32 cellular contexts compared by ENCODE assay signal in genomic region chrX:20080277-20080676, GRCh38. TPM values are rescaled to one million over a fixed set of nuclear protein-coding genes. Genes with fewer than 3 reads are reported as not detected.
"Had no signal": no experiment of that assay in that cellular context is flagged by ENCODE, and none has a peak within 500 bp of the region (broad histone marks: within the 10 kb centered on the region; RNA-seq: fewer than 3 reads in every experiment).

No MANE protein-coding gene starts in this region.

- H3K4me3 ChIP-seq: ovary, psoas muscle, right lobe of liver, sigmoid colon, suprapubic skin, testis, tibial artery, transverse colon, upper lobe of right lung, uterus had no signal

- H3K36me3 ChIP-seq: neutrophil, ovary, right lobe of liver, sigmoid colon, suprapubic skin, tibial artery, transverse colon, upper lobe of right lung, uterus had no signal

- H3K27me3 Mint-ChIP-seq: naive thymus-derived CD8-positive, alpha-beta T cell; natural killer cell treated with Interleukin-12 subunit alpha and Interleukin-12 subunit beta and Interleukin-15 and Interleukin-18, amount 100 ng/mL, for 72 hours; progenitor cell of endocrine pancreas; stimulated activated memory B cell treated with anti-CD40 and anti-IgM and Interleukin-4, amounts not matched to agents 10 μg/mL and 1 μg/mL and 100 μg/mL, for 72 hours; stimulated activated naive CD8-positive, alpha-beta T cell treated with anti-CD3 and anti-CD28 coated beads, Interleukin-15, amount 100 ng/mL, for 72 hours; type B pancreatic cell had no signal

- H3K9me3 ChIP-seq: neutrophil, ovary, psoas muscle, right lobe of liver, sigmoid colon, suprapubic skin, testis, tibial artery, transverse colon, upper lobe of right lung, uterus had no signal

- H3K36me3 Mint-ChIP-seq: naive thymus-derived CD8-positive, alpha-beta T cell; natural killer cell treated with Interleukin-12 subunit alpha and Interleukin-12 subunit beta and Interleukin-15 and Interleukin-18, amount 100 ng/mL, for 72 hours; stimulated activated memory B cell treated with anti-CD40 and anti-IgM and Interleukin-4, amounts not matched to agents 10 μg/mL and 1 μg/mL and 100 μg/mL, for 72 hours; type B pancreatic cell had no signal

- H2AFZ ChIP-seq: parathyroid adenoma had no signal

- H3K27ac Mint-ChIP-seq: natural killer cell treated with Interleukin-12 subunit alpha and Interleukin-12 subunit beta and Interleukin-15 and Interleukin-18, amount 100 ng/mL, for 72 hours; nephron progenitor cell; progenitor cell of endocrine pancreas; stimulated activated memory B cell treated with anti-CD40 and anti-IgM and Interleukin-4, amounts not matched to agents 10 μg/mL and 1 μg/mL and 100 μg/mL, for 72 hours; stimulated activated naive CD8-positive, alpha-beta T cell treated with anti-CD3 and anti-CD28 coated beads, Interleukin-15, amount 100 ng/mL, for 72 hours; type B pancreatic cell had no signal

- H3K4me1 ChIP-seq: parathyroid adenoma, psoas muscle, right lobe of liver, sigmoid colon, suprapubic skin, testis, tibial artery, transverse colon, upper lobe of right lung, uterus had no signal

- H3K4me3 Mint-ChIP-seq: naive thymus-derived CD8-positive, alpha-beta T cell; natural killer cell treated with Interleukin-12 subunit alpha and Interleukin-12 subunit beta and Interleukin-15 and Interleukin-18, amount 100 ng/mL, for 72 hours; nephron progenitor cell; neural crest cell; stimulated activated memory B cell treated with anti-CD40 and anti-IgM and Interleukin-4, amounts not matched to agents 10 μg/mL and 1 μg/mL and 100 μg/mL, for 72 hours; stimulated activated naive CD8-positive, alpha-beta T cell treated with anti-CD3 and anti-CD28 coated beads, Interleukin-15, amount 100 ng/mL, for 72 hours; type B pancreatic cell had no signal

- H3K27me3 ChIP-seq: neutrophil, ovary, right lobe of liver, sigmoid colon, suprapubic skin, testis, tibial artery, transverse colon, upper lobe of right lung, uterus had no signal

- H3K79me2 ChIP-seq: parathyroid adenoma had no signal

- ATAC-seq: naive thymus-derived CD8-positive, alpha-beta T cell; natural killer cell treated with Interleukin-12 subunit alpha and Interleukin-12 subunit beta and Interleukin-15 and Interleukin-18, amount 100 ng/mL, for 72 hours; psoas muscle; right cardiac atrium; right lobe of liver; stimulated activated memory B cell treated with anti-CD40 and anti-IgM and Interleukin-4, amounts not matched to agents 10 μg/mL and 1 μg/mL and 100 μg/mL, for 72 hours; stimulated activated naive CD8-positive, alpha-beta T cell treated with anti-CD3 and anti-CD28 coated beads, Interleukin-15, amount 100 ng/mL, for 72 hours; stimulated activated naive CD8-positive, alpha-beta T cell treated with anti-CD3 and anti-CD28 coated beads, Interleukin-15, Interleukin-2, amounts not matched to agents 100 U/mL and 50 U/mL, for 24 hours; upper lobe of right lung had no signal

- DNase-seq: naive thymus-derived CD8-positive, alpha-beta T cell; nephron progenitor cell; nucleus accumbens; ovary; posterior cingulate gyrus; psoas muscle; right cardiac atrium; right lobe of liver; sigmoid colon; small intestine; stimulated activated CD4-positive, alpha-beta T cell treated with anti-CD3 and anti-CD28 coated beads, Interleukin-15, amount 100 ng/mL, for 24 hours; stimulated activated CD4-positive, alpha-beta T cell treated with anti-CD3 and anti-CD28 coated beads, Interleukin-2, amount 100 ng/mL, for 24 hours; stimulated activated CD4-positive, alpha-beta T cell treated with anti-CD3 and anti-CD28 coated beads, Interleukin-2, amount 100 ng/mL, for 48 hours; stimulated activated CD4-positive, alpha-beta T cell treated with anti-CD3 and anti-CD28 coated beads, Interleukin-4, amount 100 ng/mL, for 24 hours; stimulated activated naive CD4-positive, alpha-beta T cell; stimulated activated naive CD8-positive, alpha-beta T cell treated with anti-CD3 and anti-CD28 coated beads, Interleukin-15, amount 100 ng/mL, for 72 hours; stimulated activated naive CD8-positive, alpha-beta T cell treated with anti-CD3 and anti-CD28 coated beads, Interleukin-15, Interleukin-2, amounts not matched to agents 100 U/mL and 50 U/mL, for 24 hours; substantia nigra; testis; tibial artery; transverse colon; upper lobe of right lung; uterus had no signal

- H3K9me3 Mint-ChIP-seq: naive thymus-derived CD8-positive, alpha-beta T cell; natural killer cell treated with Interleukin-12 subunit alpha and Interleukin-12 subunit beta and Interleukin-15 and Interleukin-18, amount 100 ng/mL, for 72 hours; stimulated activated memory B cell treated with anti-CD40 and anti-IgM and Interleukin-4, amounts not matched to agents 10 μg/mL and 1 μg/mL and 100 μg/mL, for 72 hours; stimulated activated naive CD8-positive, alpha-beta T cell treated with anti-CD3 and anti-CD28 coated beads, Interleukin-15, amount 100 ng/mL, for 72 hours; type B pancreatic cell had no signal

- H3K9ac ChIP-seq: parathyroid adenoma had no signal

- H3K27ac ChIP-seq: neutrophil, ovary, parathyroid adenoma, psoas muscle, right lobe of liver, sigmoid colon, suprapubic skin, testis, tibial artery, transverse colon, upper lobe of right lung, uterus had no signal

- H3K4me1 Mint-ChIP-seq: naive thymus-derived CD8-positive, alpha-beta T cell; nephron progenitor cell; neural crest cell; stimulated activated naive CD8-positive, alpha-beta T cell treated with anti-CD3 and anti-CD28 coated beads, Interleukin-15, amount 100 ng/mL, for 72 hours had no signal

RNA-seq across cellular contexts. Expression of gene MAP7D2, which starts 36.4 kb away (rescaled TPM):
- total RNA-seq: skeletal muscle tissue had no signal
- polyA plus RNA-seq: naive thymus-derived CD8-positive, alpha-beta T cell had no signal
